In the genomic region with DNA sequence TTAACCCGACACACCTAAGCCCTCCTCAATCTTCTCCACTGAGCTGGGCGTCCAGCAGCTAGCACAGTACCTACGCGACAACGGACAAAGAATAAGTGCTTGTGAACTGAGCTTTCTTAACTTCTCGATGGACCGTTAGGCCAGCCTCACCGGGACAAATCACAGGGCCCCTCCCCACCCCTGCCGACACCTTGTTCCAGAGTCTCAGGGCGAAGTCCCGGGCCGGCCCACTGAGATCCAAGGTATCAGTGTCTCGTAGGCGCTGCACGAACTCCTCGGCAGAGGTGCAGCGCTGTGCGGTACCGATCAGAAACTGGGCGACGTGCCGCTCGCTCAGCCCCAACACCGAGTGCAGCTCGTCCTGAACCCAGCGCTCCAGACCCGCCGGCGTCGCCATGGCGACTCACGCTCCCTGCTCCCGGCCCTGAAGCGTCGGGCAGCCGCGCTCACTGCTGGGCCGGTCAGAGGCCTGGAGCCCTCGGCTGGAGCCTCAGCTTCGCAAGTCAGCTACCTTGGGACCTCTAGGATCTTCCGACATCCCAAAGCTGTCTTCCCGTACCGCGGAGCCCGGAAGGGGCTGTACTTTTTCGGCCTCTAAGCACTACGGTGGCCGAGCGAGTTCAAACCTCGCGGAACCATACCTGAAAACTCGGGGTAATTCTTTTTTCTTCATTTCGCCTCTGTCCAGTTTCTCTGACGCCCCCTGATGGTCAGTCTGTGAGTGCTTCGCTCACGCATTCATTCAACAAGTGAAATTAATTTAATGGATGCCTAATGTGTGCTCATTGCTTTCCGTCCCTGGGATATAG, we compare ENCODE assay signal across 1 cellular context.
TF ChIP-seq lines count a peak whose summit lies in the region.

A gene (minus strand): TSS at position 562 of the 809 bp plus-strand sequence. CDS start 165 bp downstream, at position 397.

TF ChIP-seq in GM12878, 131 proteins besides CTCF, POLR2A, EP300 and RAD21 (continued from another document and continues in another):
- TF ChIP-seq, protein P1, sequence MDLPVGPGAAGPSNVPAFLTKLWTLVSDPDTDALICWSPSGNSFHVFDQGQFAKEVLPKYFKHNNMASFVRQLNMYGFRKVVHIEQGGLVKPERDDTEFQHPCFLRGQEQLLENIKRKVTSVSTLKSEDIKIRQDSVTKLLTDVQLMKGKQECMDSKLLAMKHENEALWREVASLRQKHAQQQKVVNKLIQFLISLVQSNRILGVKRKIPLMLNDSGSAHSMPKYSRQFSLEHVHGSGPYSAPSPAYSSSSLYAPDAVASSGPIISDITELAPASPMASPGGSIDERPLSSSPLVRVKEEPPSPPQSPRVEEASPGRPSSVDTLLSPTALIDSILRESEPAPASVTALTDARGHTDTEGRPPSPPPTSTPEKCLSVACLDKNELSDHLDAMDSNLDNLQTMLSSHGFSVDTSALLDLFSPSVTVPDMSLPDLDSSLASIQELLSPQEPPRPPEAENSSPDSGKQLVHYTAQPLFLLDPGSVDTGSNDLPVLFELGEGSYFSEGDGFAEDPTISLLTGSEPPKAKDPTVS (IDR thresholded peaks at IDR 0.05; ENCODE audit: low read depth, low read length): no peak
- TF ChIP-seq CREB1 (IDR thresholded peaks at IDR 0.05; ENCODE audit: low read depth) (peak; percentile 69), TBL1XR1 (IDR thresholded peaks at IDR 0.05; ENCODE audit: low read depth, low read length) (no peak), BCL11A (IDR thresholded peaks at IDR 0.05; ENCODE audit: low read depth, low read length) (no peak), IKZF2 (IDR thresholded peaks at IDR 0.05) (no peak; a peak in 1 of 4 replicates), TCF3 (IDR thresholded peaks at IDR 0.05; ENCODE audit: borderline replicate concordance, insufficient read depth, low read depth, low read length) (no peak), LARP7 (IDR thresholded peaks at IDR 0.05) (peak; percentile 71; the same call in 1 of the 2 replicates), MYC (IDR thresholded peaks at IDR 0.05; ENCODE audit: insufficient read depth, insufficient read length, insufficient replicate concordance, low read length, severe bottlenecking) (no peak), NR2C2 (IDR thresholded peaks at IDR 0.05; ENCODE audit: borderline replicate concordance, control insufficient read depth, insufficient read length, low read depth) (no peak), ZSCAN29 (IDR thresholded peaks at IDR 0.05) (peak; percentile 60), ASH2L (IDR thresholded peaks at IDR 0.05; ENCODE audit: borderline replicate concordance, low read depth) (peak; percentile 87; the same call in 1 of the 2 replicates), IRF4 (IDR thresholded peaks at IDR 0.05; ENCODE audit: low read depth, low read length) (no peak), CBX3 (IDR thresholded peaks at IDR 0.05; ENCODE audit: borderline replicate concordance, low read depth) (no peak), RB1 (IDR thresholded peaks at IDR 0.05; ENCODE audit: borderline replicate concordance) (no peak; the same call in 1 of the 2 replicates), SMARCA5 (IDR thresholded peaks at IDR 0.05) (peak; percentile 97), ZNF24 (IDR thresholded peaks at IDR 0.05) (peak; percentile 95), TCF12 (IDR thresholded peaks at IDR 0.05; ENCODE audit: low read depth, low read length) (no peak), SREBF1 (IDR thresholded peaks at IDR 0.05; ENCODE audit: low read length) (no peak), HDGF (IDR thresholded peaks at IDR 0.05) (no peak), RELA (IDR thresholded peaks at IDR 0.05; ENCODE audit: borderline replicate concordance, partially characterized antibody) (peak; percentile 35), ZZZ3 (IDR thresholded peaks at IDR 0.05; ENCODE audit: control insufficient read depth, insufficient read length, low read depth) (no peak), ZNF207 (IDR thresholded peaks at IDR 0.05; ENCODE audit: borderline replicate concordance) (peak; percentile 88), JUNB (IDR thresholded peaks at IDR 0.05) (no peak), SIN3A (IDR thresholded peaks at IDR 0.05; ENCODE audit: low read depth, low read length) (peak; percentile 77; the same call in 1 of the 2 replicates), KLF5 (IDR thresholded peaks at IDR 0.05; ENCODE audit: partially characterized antibody) (no peak), RBBP5 (conservative IDR thresholded peaks at IDR 0.05) (no peak), IKZF1 (conservative IDR thresholded peaks at IDR 0.05) (peak; percentile 87), ATF7 (IDR thresholded peaks at IDR 0.05; ENCODE audit: low read depth) (peak; percentile 50; the same call in 1 of the 2 replicates), STAT1 (conservative IDR thresholded peaks at IDR 0.05) (0 out of 2 replicates have a peak, but pooled peaks have one; percentile 74), SUPT20H (IDR thresholded peaks at IDR 0.05; ENCODE audit: borderline replicate concordance, control insufficient read depth, low read depth, low read length) (no peak), RUNX3 (IDR thresholded peaks at IDR 0.05; ENCODE audit: low read length) (peak; percentile 64), POLR2AphosphoS2 (IDR thresholded peaks at IDR 0.05; ENCODE audit: low read depth, low read length) (no peak), GATAD2B (conservative IDR thresholded peaks at IDR 0.05; ENCODE audit: low read depth) (no peak)
- TF ChIP-seq, protein P2, sequence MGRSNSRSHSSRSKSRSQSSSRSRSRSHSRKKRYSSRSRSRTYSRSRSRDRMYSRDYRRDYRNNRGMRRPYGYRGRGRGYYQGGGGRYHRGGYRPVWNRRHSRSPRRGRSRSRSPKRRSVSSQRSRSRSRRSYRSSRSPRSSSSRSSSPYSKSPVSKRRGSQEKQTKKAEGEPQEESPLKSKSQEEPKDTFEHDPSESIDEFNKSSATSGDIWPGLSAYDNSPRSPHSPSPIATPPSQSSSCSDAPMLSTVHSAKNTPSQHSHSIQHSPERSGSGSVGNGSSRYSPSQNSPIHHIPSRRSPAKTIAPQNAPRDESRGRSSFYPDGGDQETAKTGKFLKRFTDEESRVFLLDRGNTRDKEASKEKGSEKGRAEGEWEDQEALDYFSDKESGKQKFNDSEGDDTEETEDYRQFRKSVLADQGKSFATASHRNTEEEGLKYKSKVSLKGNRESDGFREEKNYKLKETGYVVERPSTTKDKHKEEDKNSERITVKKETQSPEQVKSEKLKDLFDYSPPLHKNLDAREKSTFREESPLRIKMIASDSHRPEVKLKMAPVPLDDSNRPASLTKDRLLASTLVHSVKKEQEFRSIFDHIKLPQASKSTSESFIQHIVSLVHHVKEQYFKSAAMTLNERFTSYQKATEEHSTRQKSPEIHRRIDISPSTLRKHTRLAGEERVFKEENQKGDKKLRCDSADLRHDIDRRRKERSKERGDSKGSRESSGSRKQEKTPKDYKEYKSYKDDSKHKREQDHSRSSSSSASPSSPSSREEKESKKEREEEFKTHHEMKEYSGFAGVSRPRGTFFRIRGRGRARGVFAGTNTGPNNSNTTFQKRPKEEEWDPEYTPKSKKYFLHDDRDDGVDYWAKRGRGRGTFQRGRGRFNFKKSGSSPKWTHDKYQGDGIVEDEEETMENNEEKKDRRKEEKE (IDR thresholded peaks at IDR 0.05): no peak
- TF ChIP-seq, protein P3, sequence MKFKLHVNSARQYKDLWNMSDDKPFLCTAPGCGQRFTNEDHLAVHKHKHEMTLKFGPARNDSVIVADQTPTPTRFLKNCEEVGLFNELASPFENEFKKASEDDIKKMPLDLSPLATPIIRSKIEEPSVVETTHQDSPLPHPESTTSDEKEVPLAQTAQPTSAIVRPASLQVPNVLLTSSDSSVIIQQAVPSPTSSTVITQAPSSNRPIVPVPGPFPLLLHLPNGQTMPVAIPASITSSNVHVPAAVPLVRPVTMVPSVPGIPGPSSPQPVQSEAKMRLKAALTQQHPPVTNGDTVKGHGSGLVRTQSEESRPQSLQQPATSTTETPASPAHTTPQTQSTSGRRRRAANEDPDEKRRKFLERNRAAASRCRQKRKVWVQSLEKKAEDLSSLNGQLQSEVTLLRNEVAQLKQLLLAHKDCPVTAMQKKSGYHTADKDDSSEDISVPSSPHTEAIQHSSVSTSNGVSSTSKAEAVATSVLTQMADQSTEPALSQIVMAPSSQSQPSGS (IDR thresholded peaks at IDR 0.05; ENCODE audit: low read length): peak; percentile 51; the same call in 1 of the 2 replicates
- TF ChIP-seq, protein P4, sequence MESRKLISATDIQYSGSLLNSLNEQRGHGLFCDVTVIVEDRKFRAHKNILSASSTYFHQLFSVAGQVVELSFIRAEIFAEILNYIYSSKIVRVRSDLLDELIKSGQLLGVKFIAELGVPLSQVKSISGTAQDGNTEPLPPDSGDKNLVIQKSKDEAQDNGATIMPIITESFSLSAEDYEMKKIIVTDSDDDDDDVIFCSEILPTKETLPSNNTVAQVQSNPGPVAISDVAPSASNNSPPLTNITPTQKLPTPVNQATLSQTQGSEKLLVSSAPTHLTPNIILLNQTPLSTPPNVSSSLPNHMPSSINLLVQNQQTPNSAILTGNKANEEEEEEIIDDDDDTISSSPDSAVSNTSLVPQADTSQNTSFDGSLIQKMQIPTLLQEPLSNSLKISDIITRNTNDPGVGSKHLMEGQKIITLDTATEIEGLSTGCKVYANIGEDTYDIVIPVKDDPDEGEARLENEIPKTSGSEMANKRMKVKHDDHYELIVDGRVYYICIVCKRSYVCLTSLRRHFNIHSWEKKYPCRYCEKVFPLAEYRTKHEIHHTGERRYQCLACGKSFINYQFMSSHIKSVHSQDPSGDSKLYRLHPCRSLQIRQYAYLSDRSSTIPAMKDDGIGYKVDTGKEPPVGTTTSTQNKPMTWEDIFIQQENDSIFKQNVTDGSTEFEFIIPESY (IDR thresholded peaks at IDR 0.05): no peak
- TF ChIP-seq, protein P5, sequence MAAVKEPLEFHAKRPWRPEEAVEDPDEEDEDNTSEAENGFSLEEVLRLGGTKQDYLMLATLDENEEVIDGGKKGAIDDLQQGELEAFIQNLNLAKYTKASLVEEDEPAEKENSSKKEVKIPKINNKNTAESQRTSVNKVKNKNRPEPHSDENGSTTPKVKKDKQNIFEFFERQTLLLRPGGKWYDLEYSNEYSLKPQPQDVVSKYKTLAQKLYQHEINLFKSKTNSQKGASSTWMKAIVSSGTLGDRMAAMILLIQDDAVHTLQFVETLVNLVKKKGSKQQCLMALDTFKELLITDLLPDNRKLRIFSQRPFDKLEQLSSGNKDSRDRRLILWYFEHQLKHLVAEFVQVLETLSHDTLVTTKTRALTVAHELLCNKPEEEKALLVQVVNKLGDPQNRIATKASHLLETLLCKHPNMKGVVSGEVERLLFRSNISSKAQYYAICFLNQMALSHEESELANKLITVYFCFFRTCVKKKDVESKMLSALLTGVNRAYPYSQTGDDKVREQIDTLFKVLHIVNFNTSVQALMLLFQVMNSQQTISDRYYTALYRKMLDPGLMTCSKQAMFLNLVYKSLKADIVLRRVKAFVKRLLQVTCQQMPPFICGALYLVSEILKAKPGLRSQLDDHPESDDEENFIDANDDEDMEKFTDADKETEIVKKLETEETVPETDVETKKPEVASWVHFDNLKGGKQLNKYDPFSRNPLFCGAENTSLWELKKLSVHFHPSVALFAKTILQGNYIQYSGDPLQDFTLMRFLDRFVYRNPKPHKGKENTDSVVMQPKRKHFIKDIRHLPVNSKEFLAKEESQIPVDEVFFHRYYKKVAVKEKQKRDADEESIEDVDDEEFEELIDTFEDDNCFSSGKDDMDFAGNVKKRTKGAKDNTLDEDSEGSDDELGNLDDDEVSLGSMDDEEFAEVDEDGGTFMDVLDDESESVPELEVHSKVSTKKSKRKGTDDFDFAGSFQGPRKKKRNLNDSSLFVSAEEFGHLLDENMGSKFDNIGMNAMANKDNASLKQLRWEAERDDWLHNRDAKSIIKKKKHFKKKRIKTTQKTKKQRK (IDR thresholded peaks at IDR 0.05; ENCODE audit: low read depth, low read length): no peak
- TF ChIP-seq, protein P6, sequence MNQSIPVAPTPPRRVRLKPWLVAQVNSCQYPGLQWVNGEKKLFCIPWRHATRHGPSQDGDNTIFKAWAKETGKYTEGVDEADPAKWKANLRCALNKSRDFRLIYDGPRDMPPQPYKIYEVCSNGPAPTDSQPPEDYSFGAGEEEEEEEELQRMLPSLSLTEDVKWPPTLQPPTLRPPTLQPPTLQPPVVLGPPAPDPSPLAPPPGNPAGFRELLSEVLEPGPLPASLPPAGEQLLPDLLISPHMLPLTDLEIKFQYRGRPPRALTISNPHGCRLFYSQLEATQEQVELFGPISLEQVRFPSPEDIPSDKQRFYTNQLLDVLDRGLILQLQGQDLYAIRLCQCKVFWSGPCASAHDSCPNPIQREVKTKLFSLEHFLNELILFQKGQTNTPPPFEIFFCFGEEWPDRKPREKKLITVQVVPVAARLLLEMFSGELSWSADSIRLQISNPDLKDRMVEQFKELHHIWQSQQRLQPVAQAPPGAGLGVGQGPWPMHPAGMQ (IDR thresholded peaks at IDR 0.05; ENCODE audit: borderline replicate concordance): no peak
- TF ChIP-seq, protein P7, sequence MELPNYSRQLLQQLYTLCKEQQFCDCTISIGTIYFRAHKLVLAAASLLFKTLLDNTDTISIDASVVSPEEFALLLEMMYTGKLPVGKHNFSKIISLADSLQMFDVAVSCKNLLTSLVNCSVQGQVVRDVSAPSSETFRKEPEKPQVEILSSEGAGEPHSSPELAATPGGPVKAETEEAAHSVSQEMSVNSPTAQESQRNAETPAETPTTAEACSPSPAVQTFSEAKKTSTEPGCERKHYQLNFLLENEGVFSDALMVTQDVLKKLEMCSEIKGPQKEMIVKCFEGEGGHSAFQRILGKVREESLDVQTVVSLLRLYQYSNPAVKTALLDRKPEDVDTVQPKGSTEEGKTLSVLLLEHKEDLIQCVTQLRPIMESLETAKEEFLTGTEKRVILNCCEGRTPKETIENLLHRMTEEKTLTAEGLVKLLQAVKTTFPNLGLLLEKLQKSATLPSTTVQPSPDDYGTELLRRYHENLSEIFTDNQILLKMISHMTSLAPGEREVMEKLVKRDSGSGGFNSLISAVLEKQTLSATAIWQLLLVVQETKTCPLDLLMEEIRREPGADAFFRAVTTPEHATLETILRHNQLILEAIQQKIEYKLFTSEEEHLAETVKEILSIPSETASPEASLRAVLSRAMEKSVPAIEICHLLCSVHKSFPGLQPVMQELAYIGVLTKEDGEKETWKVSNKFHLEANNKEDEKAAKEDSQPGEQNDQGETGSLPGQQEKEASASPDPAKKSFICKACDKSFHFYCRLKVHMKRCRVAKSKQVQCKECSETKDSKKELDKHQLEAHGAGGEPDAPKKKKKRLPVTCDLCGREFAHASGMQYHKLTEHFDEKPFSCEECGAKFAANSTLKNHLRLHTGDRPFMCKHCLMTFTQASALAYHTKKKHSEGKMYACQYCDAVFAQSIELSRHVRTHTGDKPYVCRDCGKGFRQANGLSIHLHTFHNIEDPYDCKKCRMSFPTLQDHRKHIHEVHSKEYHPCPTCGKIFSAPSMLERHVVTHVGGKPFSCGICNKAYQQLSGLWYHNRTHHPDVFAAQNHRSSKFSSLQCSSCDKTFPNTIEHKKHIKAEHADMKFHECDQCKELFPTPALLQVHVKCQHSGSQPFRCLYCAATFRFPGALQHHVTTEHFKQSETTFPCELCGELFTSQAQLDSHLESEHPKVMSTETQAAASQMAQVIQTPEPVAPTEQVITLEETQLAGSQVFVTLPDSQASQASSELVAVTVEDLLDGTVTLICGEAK (IDR thresholded peaks at IDR 0.05; ENCODE audit: borderline replicate concordance): peak; percentile 73; the same call in 1 of the 2 replicates
- TF ChIP-seq, protein P8, sequence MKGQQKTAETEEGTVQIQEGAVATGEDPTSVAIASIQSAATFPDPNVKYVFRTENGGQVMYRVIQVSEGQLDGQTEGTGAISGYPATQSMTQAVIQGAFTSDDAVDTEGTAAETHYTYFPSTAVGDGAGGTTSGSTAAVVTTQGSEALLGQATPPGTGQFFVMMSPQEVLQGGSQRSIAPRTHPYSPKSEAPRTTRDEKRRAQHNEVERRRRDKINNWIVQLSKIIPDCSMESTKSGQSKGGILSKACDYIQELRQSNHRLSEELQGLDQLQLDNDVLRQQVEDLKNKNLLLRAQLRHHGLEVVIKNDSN (IDR thresholded peaks at IDR 0.05; ENCODE audit: borderline replicate concordance, extremely low read length, insufficient read depth, low read depth, low read length): no peak
